In genomic region chr16:55900616-55901393, GRCh38 we compare ENCODE assay signal across 23 cellular contexts. TPM values are rescaled to one million over a fixed set of nuclear protein-coding genes. Genes with fewer than 3 reads are reported as not detected.
DNase-seq lines count a peak whose midpoint lies in the region; ATAC-seq and TF ChIP-seq lines count a peak whose summit lies in the region.
"Had no signal": no experiment of that assay in that cellular context is flagged by ENCODE, and none has a peak within 500 bp of the region (broad histone marks: within the 10 kb centered on the region; RNA-seq: fewer than 3 reads in every experiment).

No MANE protein-coding gene starts in this region.

- H3K36me3 Mint-ChIP-seq in activated CD4-positive, alpha-beta T cell treated with anti-CD3 and anti-CD28 coated beads for 36 hours (ENCODE audit: low read depth), result no peaks in the 10 kb centered on the region
- H3K36me3 Mint-ChIP-seq: CD8-positive, alpha-beta T cell had no signal

- no peaks in the 10 kb centered on the region for H3K36me3 ChIP-seq in mammary epithelial cell (ENCODE audit: insufficient read depth, low read length)
- H3K36me3 ChIP-seq in breast epithelium, result no peaks in the 10 kb centered on the region
- H3K36me3 ChIP-seq: MG63 had no signal

- no peak overlapping the region for H3K27ac Mint-ChIP-seq in activated CD4-positive, alpha-beta T cell treated with anti-CD3 and anti-CD28 coated beads for 36 hours
- H3K27ac Mint-ChIP-seq: CD8-positive, alpha-beta T cell had no signal

- no peak overlapping the region for H2AFZ ChIP-seq in mammary epithelial cell (ENCODE audit: low read depth, low read length)

- H3K9me3 ChIP-seq in mammary epithelial cell (replicated peaks; ENCODE audit: insufficient read depth, low read length), result no peaks in the 10 kb centered on the region
- H3K9me3 ChIP-seq in breast epithelium, result peaks cover 0 to 6% of the 10 kb centered on the region in 2 donors

- CTCF ChIA-PET in activated CD4-positive, alpha-beta T cell treated with anti-CD3 and anti-CD28 coated beads for 36 hours (lab: Charles Lee), result no interaction called here
- CTCF ChIA-PET in mammary epithelial cell (lab: Charles Lee; ENCODE audit: low non-redundant PET), result no interaction called here

- intact Hi-C loops in activated CD4-positive, alpha-beta T cell treated with anti-CD3 and anti-CD28 coated beads for 36 hours (cut with DNase I, micrococcal nuclease), result no loop called here
- intact Hi-C loops in mammary epithelial cell (cut with micrococcal nuclease), result no loop called here
- intact Hi-C loops in breast epithelium (cut with DNase I; ENCODE audit: low total_unique reads), result no loop called here

- TF ChIP-seq POLR2A in breast epithelium (IDR thresholded peaks at IDR 0.05), result no peak

- H3K27me3 Mint-ChIP-seq in activated CD4-positive, alpha-beta T cell treated with anti-CD3 and anti-CD28 coated beads for 36 hours, result peaks cover 15% of the 10 kb centered on the region

- H3K9me3 Mint-ChIP-seq in activated CD4-positive, alpha-beta T cell treated with anti-CD3 and anti-CD28 coated beads for 36 hours (ENCODE audit: low read depth), result peaks cover 23% of the 10 kb centered on the region

- H3K4me3 ChIP-seq in mammary epithelial cell (replicated peaks in 1 of 3; ENCODE audit: insufficient read depth in 1 of 3, low read depth in 2 of 3, low read length in 3 of 3), result no peak overlapping the region
- no peak overlapping the region for H3K4me3 ChIP-seq in breast epithelium
- H3K4me3 ChIP-seq: MG63 had no signal

- H3K4me2 ChIP-seq in mammary epithelial cell (ENCODE audit: insufficient read depth, low read depth, low read length), result no peak overlapping the region

- no peaks in the 10 kb centered on the region for H4K20me1 ChIP-seq in mammary epithelial cell (ENCODE audit: insufficient read depth, low read length)

- 72% methylated on average over 4 of the region's 5 CpGs for WGBS in mammary epithelial cell (ENCODE audit: low coverage, missing lambda C conversion rate)

- no peak overlapping the region for H3K9ac ChIP-seq in mammary epithelial cell (ENCODE audit: insufficient read depth, low read length)

- H3K4me3 Mint-ChIP-seq in activated CD4-positive, alpha-beta T cell treated with anti-CD3 and anti-CD28 coated beads for 36 hours, result no peak overlapping the region
- H3K4me3 Mint-ChIP-seq: CD8-positive, alpha-beta T cell had no signal

- no peak for TF ChIP-seq CTCF in mammary epithelial cell (conservative IDR thresholded peaks at IDR 0.05 in 1 of 2, IDR thresholded peaks at IDR 0.05 in 1 of 2; ENCODE audit: extremely low read depth in 1 of 2, insufficient read depth in 1 of 2, low read depth in 1 of 2, low read length in 2 of 2)
- TF ChIP-seq CTCF in breast epithelium (IDR thresholded peaks at IDR 0.05), result no peak

- no peaks in the 10 kb centered on the region for H3K4me1 Mint-ChIP-seq in activated CD4-positive, alpha-beta T cell treated with anti-CD3 and anti-CD28 coated beads for 36 hours

- DNase-seq in activated CD4-positive, alpha-beta T cell treated with anti-CD3 and anti-CD28 coated beads for 36 hours, result peak; percentile 32
- no peak for DNase-seq in activated CD4-positive, alpha-beta T cell treated with anti-CD3 and anti-CD28 coated beads, Interleukin-2, amount 50 U/mL, for 48 hours
- DNase-seq in mammary epithelial cell (peak; percentile 9), breast epithelium (ENCODE audit: low spot score in 2 of 2) (no peak), kidney tubule cell (ENCODE audit: low spot score) (peak; percentile 54), H4 (ENCODE audit: low spot score) (no peak), midbrain (lab: John Stamatoyannopoulos, UW) (no peak)
- DNase-seq: 8988T; CD8-positive, alpha-beta T cell; DMS79; IMR-90; Karpas-422; MG63; NCI-H1694; NCI-H226; NCI-H526; OCI-M1; SHP77 treated with DMSO at 0.1 percent for 48 hours had no signal

- in situ Hi-C loops in mammary epithelial cell (cut with MboI; ENCODE audit: low sequenced_read_pairs in 2 of 2), result no loop called here

- H3K27me3 ChIP-seq in mammary epithelial cell (ENCODE audit: insufficient read depth, low read length) (peaks cover 2% of the 10 kb centered on the region), breast epithelium (no peaks in the 10 kb centered on the region)

- no peaks in the 10 kb centered on the region for H3K79me2 ChIP-seq in mammary epithelial cell (ENCODE audit: insufficient read depth, low read length)

- ATAC-seq in activated CD4-positive, alpha-beta T cell treated with anti-CD3 and anti-CD28 coated beads for 36 hours, result peak; percentile 70
- ATAC-seq in GM18519 (IDR thresholded peaks at IDR 0.05; ENCODE audit: low FRiP score, unreplicated experiment), result no peak
- ATAC-seq: CD8-positive, alpha-beta T cell; HCT116 had no signal

- H3K4me1 ChIP-seq in mammary epithelial cell (ENCODE audit: insufficient read depth, low read length) (no peaks in the 10 kb centered on the region), breast epithelium (no peaks in the 10 kb centered on the region)

- H3K27ac ChIP-seq in mammary epithelial cell (ENCODE audit: insufficient read depth, low read depth, low read length), result no peak overlapping the region
- H3K27ac ChIP-seq in breast epithelium, result no peak overlapping the region

- dilution Hi-C loops in mammary epithelial cell (cut with HindIII; ENCODE audit: low sequenced_read_pairs), result no loop called here

- no TSS peak for BruUV-seq in mammary epithelial cell (replicated peaks; lab: Mats Ljungman, UMichigan)

- POLR2A ChIA-PET in activated CD4-positive, alpha-beta T cell treated with anti-CD3 and anti-CD28 coated beads for 36 hours (lab: Charles Lee), result no interaction called here

RNA-seq across cellular contexts. Expression of gene CES5A, which starts 25.6 kb away (rescaled TPM):
- total RNA-seq in activated CD4-positive, alpha-beta T cell treated with anti-CD3 and anti-CD28 coated beads for 36 hours, result not detected
- not detected for total RNA-seq in mammary epithelial cell
- not detected for polyA plus RNA-seq in mammary epithelial cell
- polyA minus RNA-seq in mammary epithelial cell, result not detected
- total RNA-seq in breast epithelium, result not detected
- total RNA-seq in H4 (2014; rRNA removed; shearing (Covaris generic)), result not detected in 2 replicates
- total RNA-seq: CD8-positive, alpha-beta T cell; HT1080; IMR-90; RPMI7951 had no signal
- polyA plus RNA-seq: BJ, IMR-90 had no signal

Comparison
In these comparisons a context has a peak if more than half of its experiments do, and no peak if none do; other contexts are left out.
1. DNase-seq: peak in activated CD4-positive, alpha-beta T cell treated with anti-CD3 and anti-CD28 coated beads for 36 hours (single experiment), mammary epithelial cell (single experiment) and kidney tubule cell (single experiment); none in activated CD4-positive, alpha-beta T cell treated with anti-CD3 and anti-CD28 coated beads, Interleukin-2, amount 50 U/mL, for 48 hours (0 of 2), breast epithelium (0 of 2), H4 (single experiment) and midbrain (single experiment).